ENCODE assay signal across 19 cellular contexts in the genomic region with DNA sequence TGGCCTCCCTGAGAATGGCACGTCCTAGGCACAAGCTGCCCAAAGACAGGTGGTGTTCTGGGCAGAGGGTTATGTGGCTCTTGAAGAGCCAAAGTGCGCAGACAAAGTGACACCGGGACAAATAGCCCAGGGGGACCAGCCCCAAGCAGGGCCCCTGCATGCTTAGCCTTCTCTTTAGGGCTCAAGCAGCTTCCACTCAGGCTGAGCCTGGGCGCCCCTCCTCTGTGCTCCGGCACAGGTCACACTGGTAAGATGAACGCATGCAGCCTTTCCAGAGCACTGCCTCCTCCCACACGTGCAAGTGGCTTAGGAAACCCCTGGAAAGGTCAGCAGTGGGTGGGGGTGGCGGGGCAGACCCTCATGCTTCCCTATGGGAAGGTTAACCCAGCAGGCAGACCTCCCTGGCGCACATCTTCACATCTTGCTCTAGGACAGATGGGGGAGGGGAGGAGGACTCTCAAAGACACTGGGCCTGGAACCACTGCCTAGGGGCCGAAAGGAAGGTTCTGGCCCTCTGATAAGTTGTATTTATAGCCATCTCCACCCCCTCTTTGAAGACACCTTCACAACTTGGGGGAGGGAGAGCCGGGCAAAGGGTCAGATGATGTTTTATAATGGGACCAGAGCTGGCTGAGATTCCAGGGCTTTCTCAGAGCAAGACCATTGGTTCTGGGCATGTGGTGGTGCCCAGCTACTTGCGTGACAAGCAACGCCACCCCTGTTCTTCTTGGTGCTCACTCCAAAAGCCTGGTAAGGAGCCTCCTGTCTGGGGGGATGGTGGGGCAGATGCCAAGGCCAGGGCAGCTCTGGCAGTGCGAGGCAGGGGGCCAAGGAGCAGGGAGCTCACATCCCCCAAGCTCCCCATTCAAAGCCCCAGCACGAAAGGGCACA. TPM values are rescaled to one million over a fixed set of nuclear protein-coding genes. Genes with fewer than 3 reads are reported as not detected.
DNase-seq lines count a peak whose midpoint lies in the region; ATAC-seq and TF ChIP-seq lines count a peak whose summit lies in the region.
"Had no signal": no experiment of that assay in that cellular context is flagged by ENCODE, and none has a peak within 500 bp of the region (broad histone marks: within the 10 kb centered on the region; RNA-seq: fewer than 3 reads in every experiment).

No MANE protein-coding gene starts in this region.

- H3K4me1 ChIP-seq in ascending aorta (peaks cover 30 to 55% of the 10 kb centered on the region in 2 donors), right cardiac atrium (ENCODE audit: control insufficient read depth, insufficient read depth, low read length) (peaks cover 16% of the 10 kb centered on the region), stomach smooth muscle (ENCODE audit: control insufficient read depth, insufficient read depth, low read length) (peaks cover 56% of the 10 kb centered on the region)

- no peak for ATAC-seq in activated CD8-positive, alpha-beta T cell treated with anti-CD3 and anti-CD28 coated beads, Interleukin-2, amount 10 ng/mL, durations not matched to agents 7 days and 5 days
- ATAC-seq in activated CD8-positive, alpha-beta T cell treated with anti-CD3 and anti-CD28 coated beads for 36 hours, result no peak
- ATAC-seq in right cardiac atrium (no peak), GM18517 (IDR thresholded peaks at IDR 0.05; ENCODE audit: unreplicated experiment) (no peak)
- ATAC-seq: body of pancreas, Panc1 had no signal

- POLR2A ChIA-PET in activated CD8-positive, alpha-beta T cell treated with anti-CD3 and anti-CD28 coated beads, Interleukin-2, amount 10 ng/mL, durations not matched to agents 7 days and 5 days (lab: Charles Lee), result no interaction called here
- POLR2A ChIA-PET in activated CD8-positive, alpha-beta T cell treated with anti-CD3 and anti-CD28 coated beads for 36 hours (lab: Charles Lee), result interaction anchor here (1.3 to 3.1 kb wide), 2 partner anchors 8 to 11 kb away, joined by 3 to 13 read pairs; no protein-coding TSS in a partner anchor

- peak overlapping the region; percentile 15 for H3K27ac Mint-ChIP-seq in activated CD8-positive, alpha-beta T cell treated with anti-CD3 and anti-CD28 coated beads, Interleukin-2, amount 10 ng/mL, durations not matched to agents 7 days and 5 days
- no peak overlapping the region for H3K27ac Mint-ChIP-seq in activated CD8-positive, alpha-beta T cell treated with anti-CD3 and anti-CD28 coated beads for 36 hours
- H3K27ac Mint-ChIP-seq in chondrocyte (ENCODE audit: unreplicated experiment), result no peak overlapping the region

- no peak for TF ChIP-seq CTCF in activated CD8-positive, alpha-beta T cell treated with anti-CD3 and anti-CD28 coated beads for 36 hours (IDR thresholded peaks at IDR 0.05)
- TF ChIP-seq CTCF in ascending aorta (IDR thresholded peaks at IDR 0.05) (no peak), chondrocyte (IDR thresholded peaks at IDR 0.05) (no peak)

- WGBS in right cardiac atrium, result 67% methylated on average over 15 of the region's 15 CpGs

- H3K9me3 ChIP-seq in ascending aorta (no peaks in the 10 kb centered on the region), right cardiac atrium (ENCODE audit: control insufficient read depth, low read length) (no peaks in the 10 kb centered on the region), stomach smooth muscle (ENCODE audit: control insufficient read depth in 2 of 2, low read length in 2 of 2) (no peaks in the 10 kb centered on the region)
- H3K9me3 ChIP-seq: body of pancreas, transverse colon had no signal

- H3K36me3 ChIP-seq in ascending aorta (peaks cover 66 to 76% of the 10 kb centered on the region in 2 donors), stomach smooth muscle (ENCODE audit: control insufficient read depth in 2 of 2, insufficient read depth in 2 of 2, low read length in 2 of 2) (peaks cover 52 to 59% of the 10 kb centered on the region in 2 donors)

- H3K27me3 ChIP-seq in ascending aorta (no peaks in the 10 kb centered on the region), right cardiac atrium (ENCODE audit: control insufficient read depth, insufficient read depth) (no peaks in the 10 kb centered on the region), stomach smooth muscle (ENCODE audit: control insufficient read depth in 1 of 2, insufficient read depth in 2 of 2, low read length in 2 of 2) (no peaks in the 10 kb centered on the region)
- H3K27me3 ChIP-seq: body of pancreas, transverse colon had no signal

- H3K9ac ChIP-seq in stomach smooth muscle (ENCODE audit: low read length in 2 of 2), result peak overlapping the region; percentile 21 to 42

- peaks cover 66% of the 10 kb centered on the region for H3K36me3 Mint-ChIP-seq in activated CD8-positive, alpha-beta T cell treated with anti-CD3 and anti-CD28 coated beads, Interleukin-2, amount 10 ng/mL, durations not matched to agents 7 days and 5 days (ENCODE audit: low read depth)
- peaks cover 52% of the 10 kb centered on the region for H3K36me3 Mint-ChIP-seq in activated CD8-positive, alpha-beta T cell treated with anti-CD3 and anti-CD28 coated beads for 36 hours (ENCODE audit: low read depth)
- peaks cover 18% of the 10 kb centered on the region for H3K36me3 Mint-ChIP-seq in chondrocyte (ENCODE audit: low read depth)

- no peaks in the 10 kb centered on the region for H3K27me3 Mint-ChIP-seq in activated CD8-positive, alpha-beta T cell treated with anti-CD3 and anti-CD28 coated beads, Interleukin-2, amount 10 ng/mL, durations not matched to agents 7 days and 5 days (ENCODE audit: low read depth)
- no peaks in the 10 kb centered on the region for H3K27me3 Mint-ChIP-seq in activated CD8-positive, alpha-beta T cell treated with anti-CD3 and anti-CD28 coated beads for 36 hours
- H3K27me3 Mint-ChIP-seq in chondrocyte (ENCODE audit: low read depth), result no peaks in the 10 kb centered on the region
- H3K27me3 Mint-ChIP-seq: IgD-negative memory B cell had no signal

- DNase-seq in activated CD8-positive, alpha-beta T cell treated with anti-CD3 and anti-CD28 coated beads, Interleukin-2, amount 10 ng/mL, durations not matched to agents 7 days and 5 days, result no peak
- no peak for DNase-seq in activated CD8-positive, alpha-beta T cell treated with anti-CD3 and anti-CD28 coated beads for 36 hours
- DNase-seq in ascending aorta (ENCODE audit: low spot score in 2 of 2) (no peak), right cardiac atrium (peak in 2 of 3 donors; percentile 46 to 59), chondrocyte (ENCODE audit: low spot score) (no peak)
- no peak for DNase-seq in stimulated activated naive CD4-positive, alpha-beta T cell treated with Interleukin-2 at 50 U/mL for 16 hours (lab: John Stamatoyannopoulos, UW)
- DNase-seq: 8988T; body of pancreas; mesendoderm; NCI-H2171; stimulated activated CD4-positive, alpha-beta T cell treated with anti-CD3 and anti-CD28 coated beads, Interleukin-4, amount 100 ng/mL, for 1 hour; transverse colon; WERI-Rb-1 had no signal

- H3K4me3 ChIP-seq in ascending aorta (peak overlapping the region; percentile 10 to 95), right cardiac atrium (ENCODE audit: low read length) (no peak overlapping the region), stomach smooth muscle (ENCODE audit: low read length in 2 of 2) (peak overlapping the region; percentile 32 to 52)
- H3K4me3 ChIP-seq: body of pancreas had no signal

- intact Hi-C loops in activated CD8-positive, alpha-beta T cell treated with anti-CD3 and anti-CD28 coated beads for 36 hours (cut with micrococcal nuclease), result no loop called here
- intact Hi-C loops in ascending aorta (cut with DNase I) (no loop called here), right cardiac atrium (cut with DNase I) (no loop called here)

- H3K4me1 Mint-ChIP-seq in activated CD8-positive, alpha-beta T cell treated with anti-CD3 and anti-CD28 coated beads, Interleukin-2, amount 10 ng/mL, durations not matched to agents 7 days and 5 days (ENCODE audit: low read depth), result peaks cover 46% of the 10 kb centered on the region
- H3K4me1 Mint-ChIP-seq in activated CD8-positive, alpha-beta T cell treated with anti-CD3 and anti-CD28 coated beads for 36 hours (ENCODE audit: low read depth), result peaks cover 36% of the 10 kb centered on the region
- H3K4me1 Mint-ChIP-seq in chondrocyte (ENCODE audit: low read depth), result peaks cover 27% of the 10 kb centered on the region

- H3K27ac ChIP-seq in ascending aorta (peak overlapping the region; percentile 98 to 99), right cardiac atrium (ENCODE audit: low read length) (peak overlapping the region; percentile 53), stomach smooth muscle (ENCODE audit: low read length) (peak overlapping the region; percentile 24)
- H3K27ac ChIP-seq: transverse colon had no signal

- CTCF ChIA-PET in activated CD8-positive, alpha-beta T cell treated with anti-CD3 and anti-CD28 coated beads, Interleukin-2, amount 10 ng/mL, durations not matched to agents 7 days and 5 days (lab: Charles Lee), result interaction anchor here (1.0 kb wide), 1 partner anchor 8 kb away, joined by 3 read pairs; no protein-coding TSS in a partner anchor
- CTCF ChIA-PET in activated CD8-positive, alpha-beta T cell treated with anti-CD3 and anti-CD28 coated beads for 36 hours (lab: Charles Lee), result interaction anchor here (1.1 kb wide), 1 partner anchor 43 kb away, joined by 4 read pairs; the partner anchor contains the start of gene NOL9

- no peak overlapping the region for H3K4me3 Mint-ChIP-seq in activated CD8-positive, alpha-beta T cell treated with anti-CD3 and anti-CD28 coated beads, Interleukin-2, amount 10 ng/mL, durations not matched to agents 7 days and 5 days
- H3K4me3 Mint-ChIP-seq in activated CD8-positive, alpha-beta T cell treated with anti-CD3 and anti-CD28 coated beads for 36 hours, result no peak overlapping the region
- H3K4me3 Mint-ChIP-seq in chondrocyte (ENCODE audit: unreplicated experiment), result no peak overlapping the region
- H3K4me3 Mint-ChIP-seq: CD14-positive monocyte had no signal

- no peaks in the 10 kb centered on the region for H3K9me3 Mint-ChIP-seq in activated CD8-positive, alpha-beta T cell treated with anti-CD3 and anti-CD28 coated beads, Interleukin-2, amount 10 ng/mL, durations not matched to agents 7 days and 5 days (ENCODE audit: insufficient read depth)
- no peaks in the 10 kb centered on the region for H3K9me3 Mint-ChIP-seq in activated CD8-positive, alpha-beta T cell treated with anti-CD3 and anti-CD28 coated beads for 36 hours
- no peaks in the 10 kb centered on the region for H3K9me3 Mint-ChIP-seq in chondrocyte (ENCODE audit: low read depth)
- H3K9me3 Mint-ChIP-seq: IgD-negative memory B cell had no signal

RNA-seq across cellular contexts. Expression of gene KLHL21, which starts 5.5 kb away (rescaled TPM):
- 10 to 100 TPM; 22.8 to 23.0 TPM for total RNA-seq in activated CD8-positive, alpha-beta T cell treated with anti-CD3 and anti-CD28 coated beads, Interleukin-2, amount 10 ng/mL, durations not matched to agents 7 days and 5 days
- 10 to 100 TPM; 17.9 to 18.1 TPM for total RNA-seq in activated CD8-positive, alpha-beta T cell treated with anti-CD3 and anti-CD28 coated beads for 36 hours
- total RNA-seq in ascending aorta (147 TPM), right cardiac atrium (10 to 100 TPM; 54.9 to 71.3 (median 65.9) TPM), chondrocyte (34.3 to 39.6 TPM (median 38.3 TPM) in 3 replicates)
- 57.7 TPM for polyA plus RNA-seq in right cardiac atrium

RNA-seq across cellular contexts. Expression of gene PHF13, which starts 16.4 kb away (rescaled TPM):
- 10 to 100 TPM; 11.8 to 12.6 TPM for total RNA-seq in activated CD8-positive, alpha-beta T cell treated with anti-CD3 and anti-CD28 coated beads, Interleukin-2, amount 10 ng/mL, durations not matched to agents 7 days and 5 days
- 10 to 100 TPM; 12.5 to 14.8 TPM for total RNA-seq in activated CD8-positive, alpha-beta T cell treated with anti-CD3 and anti-CD28 coated beads for 36 hours
- total RNA-seq in ascending aorta (1.5 TPM), right cardiac atrium (1 to 10 TPM; 6.4 to 9.7 (median 7.9) TPM), chondrocyte (22.2 to 25.6 TPM (median 23.9 TPM) in 3 replicates)
- polyA plus RNA-seq in right cardiac atrium, result 4.8 TPM

RNA-seq across cellular contexts. Expression of gene ZBTB48, which starts 17.3 kb away (rescaled TPM):
- total RNA-seq in activated CD8-positive, alpha-beta T cell treated with anti-CD3 and anti-CD28 coated beads, Interleukin-2, amount 10 ng/mL, durations not matched to agents 7 days and 5 days, result 10 to 100 TPM; 36.5 to 41.7 TPM
- total RNA-seq in activated CD8-positive, alpha-beta T cell treated with anti-CD3 and anti-CD28 coated beads for 36 hours, result 10 to 100 TPM; 22.4 to 32.1 TPM
- total RNA-seq in ascending aorta, result 106 TPM
- 10 to 100 TPM; 11.3 to 18.4 (median 15.0) TPM for total RNA-seq in right cardiac atrium
- 14.7 TPM for polyA plus RNA-seq in right cardiac atrium
- 19.9 to 27.4 TPM (median 23.7 TPM) in 3 replicates for total RNA-seq in chondrocyte

RNA-seq across cellular contexts. Expression of gene THAP3, which starts 27.5 kb away (rescaled TPM):
- 10 to 100 TPM; 19.1 to 20.8 TPM for total RNA-seq in activated CD8-positive, alpha-beta T cell treated with anti-CD3 and anti-CD28 coated beads, Interleukin-2, amount 10 ng/mL, durations not matched to agents 7 days and 5 days
- total RNA-seq in activated CD8-positive, alpha-beta T cell treated with anti-CD3 and anti-CD28 coated beads for 36 hours, result 10 to 100 TPM; 19.0 to 24.5 TPM
- total RNA-seq in ascending aorta (9.3 TPM), right cardiac atrium (10 to 100 TPM; 10.2 to 17.9 (median 14.3) TPM), chondrocyte (12.9 to 18.2 TPM (median 14.7 TPM) in 3 replicates)
- 20.8 TPM for polyA plus RNA-seq in right cardiac atrium

RNA-seq across cellular contexts. Expression of gene TAS1R1, which starts 42.0 kb away (rescaled TPM):
- total RNA-seq in activated CD8-positive, alpha-beta T cell treated with anti-CD3 and anti-CD28 coated beads, Interleukin-2, amount 10 ng/mL, durations not matched to agents 7 days and 5 days, result not detected
- total RNA-seq in activated CD8-positive, alpha-beta T cell treated with anti-CD3 and anti-CD28 coated beads for 36 hours, result not detected
- not detected for total RNA-seq in ascending aorta
- not detected for total RNA-seq in right cardiac atrium
- not detected for polyA plus RNA-seq in right cardiac atrium
- total RNA-seq in chondrocyte, result not detected in 3 replicates
- total RNA-seq: body of pancreas, dermis microvascular lymphatic vessel endothelial cell had no signal
- polyA plus RNA-seq: CD14-positive monocyte, IgD-negative memory B cell had no signal

Comparison
In these comparisons a context has a peak if more than half of its experiments do, and no peak if none do; other contexts are left out.
1. DNase-seq: peak in right cardiac atrium (2 of 3); none in activated CD8-positive, alpha-beta T cell treated with anti-CD3 and anti-CD28 coated beads, Interleukin-2, amount 10 ng/mL, durations not matched to agents 7 days and 5 days (single experiment), activated CD8-positive, alpha-beta T cell treated with anti-CD3 and anti-CD28 coated beads for 36 hours (single experiment), ascending aorta (0 of 2), stimulated activated naive CD4-positive, alpha-beta T cell treated with Interleukin-2 at 50 U/mL for 16 hours (single experiment) and chondrocyte (single experiment).
2. H3K27ac ChIP-seq: peak in every context shown above with its lines; median percentile 98 in ascending aorta; 53 in right cardiac atrium; 24 in stomach smooth muscle.